Comparison of ENCODE assay signal across 22 cellular contexts in genomic region chr10:31574566-31574965, GRCh38.
DNase-seq lines count a peak whose midpoint lies in the region; ATAC-seq, FAIRE-seq and TF ChIP-seq lines count a peak whose summit lies in the region.
"Had no signal": no experiment of that assay in that cellular context is flagged by ENCODE, and none has a peak within 500 bp of the region (broad histone marks: within the 10 kb centered on the region; RNA-seq: fewer than 3 reads in every experiment).

No MANE protein-coding gene starts in this region.

- intact Hi-C loops in left cardiac atrium (cut with DNase I) (no loop called here), Calu3 (cut with micrococcal nuclease; ENCODE audit: unreplicated experiment) (no loop called here)

- H3K36me3 Mint-ChIP-seq in Calu3 (ENCODE audit: insufficient read depth, unreplicated experiment), result no peaks in the 10 kb centered on the region

- peaks cover 44% of the 10 kb centered on the region for H3K27me3 Mint-ChIP-seq in Calu3 (ENCODE audit: unreplicated experiment)
- H3K27me3 Mint-ChIP-seq: CD4-positive, alpha-beta T cell had no signal

- ATAC-seq in left cardiac atrium, result no peak
- ATAC-seq in HG03196 (IDR thresholded peaks at IDR 0.05; ENCODE audit: unreplicated experiment), result no peak
- ATAC-seq: A549 had no signal

- no peak overlapping the region for H3K27ac Mint-ChIP-seq in Calu3 (ENCODE audit: unreplicated experiment)
- H3K27ac Mint-ChIP-seq: CD14-positive monocyte; CD4-positive, alpha-beta T cell; CD8-positive, alpha-beta memory T cell had no signal

- no peak for DNase-seq in HTR-8/SVneo (ENCODE audit: insufficient read length, low spot score)
- DNase-seq in SK-MEL-5 (ENCODE audit: low read depth, low spot score), result peak; percentile 5
- DNase-seq in foreskin melanocyte, result peak; percentile 19
- no peak for DNase-seq in left cardiac atrium
- no peak for DNase-seq in Calu3
- DNase-seq: 8988T; ACHN; AML-193; BE2C; CD4-positive, alpha-beta T cell; CD8-positive, alpha-beta memory T cell; DMS53; DMS79 treated with DMSO at 0.1 percent for 48 hours; GF-D8; GM23248; H7; HCEC 1CT had no signal

- no TSS peak for BruUV-seq in Calu3 (replicated peaks; lab: Mats Ljungman, UMichigan)

- peak; percentile 48 for FAIRE-seq in HTR-8/SVneo (lab: Jason Lieb, UNC)
- FAIRE-seq: A549, GM12891, H1 had no signal

- in situ Hi-C loops in SK-MEL-5 (cut with HindIII; ENCODE audit: low pct_unique_long_range_greater_than_20kb, low sequenced_read_pairs), result no loop called here

- H3K4me3 Mint-ChIP-seq in Calu3 (ENCODE audit: low read depth, unreplicated experiment), result no peak overlapping the region
- H3K4me3 Mint-ChIP-seq: CD14-positive monocyte; CD4-positive, alpha-beta T cell; CD8-positive, alpha-beta memory T cell had no signal

- no peak for TF ChIP-seq CTCF in Calu3 (IDR thresholded peaks at IDR 0.05; ENCODE audit: unreplicated experiment)

- peaks cover 2% of the 10 kb centered on the region for H3K9me3 Mint-ChIP-seq in Calu3 (ENCODE audit: low read depth, unreplicated experiment)

- H3K4me1 Mint-ChIP-seq in Calu3 (ENCODE audit: low read depth, unreplicated experiment), result no peaks in the 10 kb centered on the region
- H3K4me1 Mint-ChIP-seq: CD14-positive monocyte had no signal

- CTCF ChIA-PET in Calu3 (lab: Charles Lee), result interaction anchor here (0.6 kb wide), 1 partner anchor 598 kb away, joined by 3 read pairs; no protein-coding TSS in a partner anchor

Comparison
In these comparisons a context has a peak if more than half of its experiments do, and no peak if none do; other contexts are left out.
1. DNase-seq: peak in SK-MEL-5 (single experiment) and foreskin melanocyte (single experiment); none in HTR-8/SVneo (single experiment), left cardiac atrium (single experiment) and Calu3 (single experiment).